In genomic region chr4:901192-901910, GRCh38 we compare ENCODE assay signal across 34 cellular contexts.
"Had no signal": no experiment of that assay in that cellular context is flagged by ENCODE, and none has a peak within 500 bp of the region (broad histone marks: within the 10 kb centered on the region; RNA-seq: fewer than 3 reads in every experiment).

No MANE protein-coding gene starts in this region.

- H3K27ac Mint-ChIP-seq: activated B cell treated with CpG ODN at 0.5 μM for 24 hours; activated CD8-positive, alpha-beta T cell treated with anti-CD3 and anti-CD28 coated beads for 36 hours; activated naive CD4-positive, alpha-beta T cell treated with anti-CD3 and anti-CD28 coated beads, Interleukin-2, amount 50 U/mL, for 24 hours; activated naive CD8-positive, alpha-beta T cell treated with anti-CD3 and anti-CD28 coated beads for 36 hours; activated naive CD8-positive, alpha-beta T cell treated with anti-CD3 and anti-CD28 coated beads, Interleukin-2, amount 50 U/mL, for 24 hours; activated T-helper 17 cell treated with anti-CD3 and anti-CD28 coated beads, Interleukin-2, amount 50 U/mL, for 72 hours; dendritic cell treated with granulocyte-macrophage colony-stimulating factor and Interleukin-4, amounts not matched to agents 40 ng/mL and 50 ng/mL, for 4 days; T-helper 17 cell; T-helper 2 cell treated with Interferon-gamma antibody and Interleukin-4, amounts not matched to agents 5 μg/mL and 100 μg/mL, for 36 hours had no signal

- H3K9me3 Mint-ChIP-seq: activated B cell treated with CpG ODN at 0.5 μM for 24 hours; activated naive CD4-positive, alpha-beta T cell treated with anti-CD3 and anti-CD28 coated beads, Interleukin-2, amount 50 U/mL, for 24 hours; activated naive CD8-positive, alpha-beta T cell treated with anti-CD3 and anti-CD28 coated beads, Interleukin-2, amount 50 U/mL, for 24 hours; activated T-cell treated with anti-CD3 and anti-CD28 coated beads, Interleukin-2, amount 50 U/mL, for 4 hours; activated T-helper 17 cell treated with anti-CD3 and anti-CD28 coated beads, Interleukin-2, amount 50 U/mL, for 72 hours; T-helper 2 cell treated with Interferon-gamma antibody and Interleukin-4, amounts not matched to agents 5 μg/mL and 100 μg/mL, for 36 hours had no signal

- H3K27me3 ChIP-seq: adrenal gland, body of pancreas, colonic mucosa, dorsolateral prefrontal cortex had no signal

- ATAC-seq: activated CD4-positive, CD25-positive, alpha-beta regulatory T cell treated with anti-CD3 and anti-CD28 coated beads, Interleukin-2, amount 50 U/mL, for 24 hours; activated CD8-positive, alpha-beta T cell treated with anti-CD3 and anti-CD28 coated beads for 36 hours; activated naive CD8-positive, alpha-beta T cell treated with anti-CD3 and anti-CD28 coated beads, Interleukin-2, amount 50 U/mL, for 24 hours; activated T-cell treated with anti-CD3 and anti-CD28 coated beads, Interleukin-2, amount 50 U/mL, for 4 hours; activated T-helper 17 cell treated with anti-CD3 and anti-CD28 coated beads, Interleukin-2, amount 50 U/mL, for 72 hours; body of pancreas; esophagus mucosa; T-helper 17 cell had no signal

- H3K27ac ChIP-seq: adrenal gland, body of pancreas, colonic mucosa, WERI-Rb-1 had no signal

- H3K4me3 Mint-ChIP-seq: activated B cell treated with CpG ODN at 0.5 μM for 24 hours; activated CD8-positive, alpha-beta T cell treated with anti-CD3 and anti-CD28 coated beads for 36 hours; activated naive CD4-positive, alpha-beta T cell treated with anti-CD3 and anti-CD28 coated beads, Interleukin-2, amount 50 U/mL, for 24 hours; activated naive CD8-positive, alpha-beta T cell treated with anti-CD3 and anti-CD28 coated beads for 36 hours; activated naive CD8-positive, alpha-beta T cell treated with anti-CD3 and anti-CD28 coated beads, Interleukin-2, amount 50 U/mL, for 24 hours; activated T-cell treated with anti-CD3 and anti-CD28 coated beads, Interleukin-2, amount 50 U/mL, for 4 hours; activated T-helper 17 cell treated with anti-CD3 and anti-CD28 coated beads, Interleukin-2, amount 50 U/mL, for 72 hours; dendritic cell treated with granulocyte-macrophage colony-stimulating factor and Interleukin-4, amounts not matched to agents 40 ng/mL and 50 ng/mL, for 4 days; endodermal cell; T-helper 2 cell treated with Interferon-gamma antibody and Interleukin-4, amounts not matched to agents 5 μg/mL and 100 μg/mL, for 36 hours had no signal

- H3K27me3 Mint-ChIP-seq: activated B cell treated with CpG ODN at 0.5 μM for 24 hours; activated CD8-positive, alpha-beta T cell treated with anti-CD3 and anti-CD28 coated beads for 36 hours; activated naive CD4-positive, alpha-beta T cell treated with anti-CD3 and anti-CD28 coated beads, Interleukin-2, amount 50 U/mL, for 24 hours; activated naive CD8-positive, alpha-beta T cell treated with anti-CD3 and anti-CD28 coated beads for 36 hours; activated naive CD8-positive, alpha-beta T cell treated with anti-CD3 and anti-CD28 coated beads, Interleukin-2, amount 50 U/mL, for 24 hours; activated T-helper 17 cell treated with anti-CD3 and anti-CD28 coated beads, Interleukin-2, amount 50 U/mL, for 72 hours; dendritic cell treated with granulocyte-macrophage colony-stimulating factor and Interleukin-4, amounts not matched to agents 40 ng/mL and 50 ng/mL, for 4 days; T-helper 17 cell had no signal

- H3K4me1 Mint-ChIP-seq: activated B cell treated with CpG ODN at 0.5 μM for 24 hours; activated naive CD4-positive, alpha-beta T cell treated with anti-CD3 and anti-CD28 coated beads, Interleukin-2, amount 50 U/mL, for 24 hours; activated naive CD8-positive, alpha-beta T cell treated with anti-CD3 and anti-CD28 coated beads for 36 hours; activated naive CD8-positive, alpha-beta T cell treated with anti-CD3 and anti-CD28 coated beads, Interleukin-2, amount 50 U/mL, for 24 hours had no signal

- H3K4me3 ChIP-seq: adrenal gland, body of pancreas, colonic mucosa, dorsolateral prefrontal cortex had no signal

- FAIRE-seq: frontal cortex had no signal

- H3K36me3 ChIP-seq: colonic mucosa had no signal

- H3K9me3 ChIP-seq: adrenal gland, body of pancreas, colonic mucosa had no signal

- DNase-seq: activated B cell treated with CpG ODN at 0.5 μM for 24 hours; activated CD4-positive, alpha-beta T cell treated with anti-CD3 and anti-CD28 coated beads for 48 hours; activated CD4-positive, alpha-beta T cell treated with anti-CD3 and anti-CD28 coated beads, Interleukin-2, amount 50 U/mL, for 1 hour; activated CD4-positive, alpha-beta T cell treated with anti-CD3 and anti-CD28 coated beads, Interleukin-2, amount 50 U/mL, for 48 hours; activated CD8-positive, alpha-beta memory T cell treated with anti-CD3 and anti-CD28 coated beads for 24 hours; activated CD8-positive, alpha-beta T cell treated with anti-CD3 and anti-CD28 coated beads for 36 hours; activated effector memory CD4-positive, alpha-beta T cell treated with Interleukin-2 at 50 U/mL for 16 hours; activated gamma-delta T cell treated with Interleukin-2 at 50 U/mL for 16 hours; activated naive CD4-positive, alpha-beta T cell treated with Interleukin-2 at 50 U/mL for 16 hours; activated naive CD8-positive, alpha-beta T cell treated with anti-CD3 and anti-CD28 coated beads for 36 hours; activated naive CD8-positive, alpha-beta T cell treated with anti-CD3 and anti-CD28 coated beads, Interleukin-2, amount 50 U/mL, for 24 hours; activated T-cell treated with anti-CD3 and anti-CD28 coated beads, Interleukin-2, amount 50 U/mL, for 4 hours; amygdala; aorta; body of pancreas; central memory CD4-positive, alpha-beta T cell; cerebellar nuclear complex; colonic mucosa; dorsolateral prefrontal cortex; effector memory CD4-positive, alpha-beta T cell; endodermal cell; foreskin fibroblast; T-helper 1 cell; T-helper 17 cell; T1000; WERI-Rb-1 had no signal

- H3K4me1 ChIP-seq: adrenal gland, body of pancreas, colonic mucosa had no signal
